10 cellular contexts compared by ENCODE assay signal in the genomic region with DNA sequence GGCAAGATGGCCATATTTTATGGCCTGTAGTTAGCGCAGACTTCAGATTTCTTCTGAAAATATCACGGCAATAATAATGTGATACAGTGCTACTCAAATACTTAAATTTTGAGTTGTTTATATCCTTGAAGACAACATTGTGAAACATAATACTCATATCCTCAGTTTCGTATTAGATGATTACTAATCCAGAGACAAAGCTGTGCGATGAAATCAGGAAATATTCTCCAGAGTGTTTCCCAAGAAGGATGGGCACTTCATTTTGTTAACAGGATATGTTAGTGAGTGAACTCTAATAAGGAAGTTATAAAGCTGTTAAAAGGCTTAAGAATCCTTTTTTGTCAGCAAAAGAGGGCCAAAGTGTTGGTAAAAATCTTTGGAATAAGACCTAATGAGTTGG. TPM values are rescaled to one million over a fixed set of nuclear protein-coding genes. Genes with fewer than 3 reads are reported as not detected.
A peak's percentile ranks its signal among the peaks of the same experiment; 100 is the strongest.
DNase-seq lines count a peak whose midpoint lies in the region; ATAC-seq and TF ChIP-seq lines count a peak whose summit lies in the region.
"Had no signal": no experiment of that assay in that cellular context is flagged by ENCODE, and none has a peak within 500 bp of the region (broad histone marks: within the 10 kb centered on the region; RNA-seq: fewer than 3 reads in every experiment).

No MANE protein-coding gene starts in this region.

- no peak overlapping the region for H3K4me3 Mint-ChIP-seq in mesothelial cell of epicardium
- H3K4me3 Mint-ChIP-seq in type B pancreatic cell = peak overlapping the region; percentile 37
- no peak overlapping the region for H3K4me3 Mint-ChIP-seq in endodermal cell

- TF ChIP-seq CTCF in heart left ventricle (IDR thresholded peaks at IDR 0.05) (no peak), breast epithelium (IDR thresholded peaks at IDR 0.05) (no peak), mesothelial cell of epicardium (IDR thresholded peaks at IDR 0.05; ENCODE audit: unreplicated experiment) (no peak), type B pancreatic cell (conservative IDR thresholded peaks at IDR 0.05) (no peak), endodermal cell (conservative IDR thresholded peaks at IDR 0.05) (no peak)

- H3K27me3 ChIP-seq in heart left ventricle (no peaks in the 10 kb centered on the region), breast epithelium (no peaks in the 10 kb centered on the region), endodermal cell (ENCODE audit: control insufficient read depth, insufficient read depth, low read length, poor library complexity, severe bottlenecking) (peaks cover 7% of the 10 kb centered on the region)

- H3K4me3 ChIP-seq in heart left ventricle (peak overlapping the region in 1 of 12 donors; percentile 15), breast epithelium (no peak overlapping the region), endodermal cell (ENCODE audit: low read length) (no peak overlapping the region)
- H3K4me3 ChIP-seq: BLaER1 had no signal

- H3K36me3 ChIP-seq in heart left ventricle (no peaks in the 10 kb centered on the region), breast epithelium (no peaks in the 10 kb centered on the region), endodermal cell (ENCODE audit: control insufficient read depth, insufficient read depth, low read length) (no peaks in the 10 kb centered on the region)
- H3K36me3 ChIP-seq: BLaER1 had no signal

- no peak for TF ChIP-seq POLR2A in heart left ventricle (IDR thresholded peaks at IDR 0.05)
- no peak for TF ChIP-seq POLR2A in breast epithelium (IDR thresholded peaks at IDR 0.05)

- H3K4me1 ChIP-seq in heart left ventricle (peaks cover 2 to 54% (median 32%) of the 10 kb centered on the region in 12 donors), breast epithelium (no peaks in the 10 kb centered on the region), endodermal cell (ENCODE audit: control insufficient read depth, insufficient read depth, low read length) (no peaks in the 10 kb centered on the region)

- peaks cover 43% of the 10 kb centered on the region for H3K4me1 Mint-ChIP-seq in mesothelial cell of epicardium
- peaks cover 38% of the 10 kb centered on the region for H3K4me1 Mint-ChIP-seq in type B pancreatic cell (ENCODE audit: unreplicated experiment)
- peaks cover 12% of the 10 kb centered on the region for H3K4me1 Mint-ChIP-seq in endodermal cell

- no peak for DNase-seq in heart left ventricle
- no peak for DNase-seq in Right ventricle myocardium superior
- DNase-seq in breast epithelium (ENCODE audit: low spot score in 2 of 2) = no peak
- DNase-seq in mesothelial cell of epicardium (ENCODE audit: low spot score in 2 of 2, unreplicated experiment in 2 of 2) = no peak
- no peak for DNase-seq in type B pancreatic cell (ENCODE audit: extremely low spot score, unreplicated experiment)
- DNase-seq in KG1 (lab: John Stamatoyannopoulos, UW) = no peak
- DNase-seq in NCI-H524 treated with DMSO at 0.1 percent for 48 hours (lab: John Stamatoyannopoulos, UW) = no peak
- no peak for DNase-seq in endodermal cell
- DNase-seq: MM.1S had no signal

- H3K9me3 ChIP-seq in heart left ventricle = no peaks in the 10 kb centered on the region
- no peaks in the 10 kb centered on the region for H3K9me3 ChIP-seq in breast epithelium
- H3K9me3 ChIP-seq in endodermal cell (ENCODE audit: control insufficient read depth, low read length) = no peaks in the 10 kb centered on the region
- H3K9me3 ChIP-seq: BLaER1 had no signal

- peak overlapping the region; percentile 89 for H3K27ac Mint-ChIP-seq in mesothelial cell of epicardium
- peak overlapping the region; percentile 95 for H3K27ac Mint-ChIP-seq in type B pancreatic cell
- no peak overlapping the region for H3K27ac Mint-ChIP-seq in endodermal cell

- ATAC-seq in heart left ventricle (no peak), Right ventricle myocardium superior (ENCODE audit: poor library complexity) (no peak)

- WGBS in heart left ventricle, 4 donors = 47 to 60% (median 53%) methylated on average over 4 of the region's 4 CpGs
- whole genome bisulfite sequencing in endodermal cell (ENCODE audit: insufficient coverage in 1 of 2, insufficient read length in 1 of 2), 2 experiments = 91 to 95% methylated on average over 3 to 4 of the region's 4 CpGs

- intact Hi-C loops in heart left ventricle (cut with DNase I) = loop anchor here in 3 of 10 donors (2.0 to 10.0 kb wide), 3 partner anchors 17 to 691 kb away; partner anchors contain the start of gene TCN2 (in 1 of the 3)
- intact Hi-C loops in Right ventricle myocardium superior (cut with DNase I) = no loop called here
- intact Hi-C loops in breast epithelium (cut with DNase I; ENCODE audit: low total_unique reads) = no loop called here

- H3K9ac ChIP-seq in endodermal cell (ENCODE audit: extremely low read depth, low read length, poor library complexity, severe bottlenecking) = no peak overlapping the region
- H3K9ac ChIP-seq: BLaER1 had no signal

- H3K27ac ChIP-seq in heart left ventricle (peak overlapping the region in 11 of 12 donors; percentile 0 to 80 (median 58)), breast epithelium (peak overlapping the region; percentile 41 to 80), endodermal cell (ENCODE audit: low read depth, low read length) (no peak overlapping the region)
- H3K27ac ChIP-seq: BLaER1 had no signal

- H3K36me3 Mint-ChIP-seq in mesothelial cell of epicardium (no peaks in the 10 kb centered on the region), type B pancreatic cell (no peaks in the 10 kb centered on the region), endodermal cell (ENCODE audit: low read depth) (no peaks in the 10 kb centered on the region)

- H3K9me3 Mint-ChIP-seq in mesothelial cell of epicardium = no peaks in the 10 kb centered on the region
- no peaks in the 10 kb centered on the region for H3K9me3 Mint-ChIP-seq in type B pancreatic cell
- H3K9me3 Mint-ChIP-seq in endodermal cell = no peaks in the 10 kb centered on the region

- H3K27me3 Mint-ChIP-seq in mesothelial cell of epicardium (ENCODE audit: low read depth) (no peaks in the 10 kb centered on the region), type B pancreatic cell (no peaks in the 10 kb centered on the region), endodermal cell (ENCODE audit: insufficient read depth) (peaks cover 5% of the 10 kb centered on the region)

RNA-seq across cellular contexts. Expression of gene PIK3IP1, which starts 4.0 kb away (rescaled TPM):
- total RNA-seq in heart left ventricle = 10 to 100 TPM in 7 of 9 donors, 1 to 10 TPM in 2; 3.8 to 40.7 (median 27.8) TPM
- polyA plus RNA-seq in heart left ventricle = 1 to 10 TPM; 4.0 to 7.8 TPM
- 10.4 TPM for total RNA-seq in Right ventricle myocardium superior
- total RNA-seq in breast epithelium = 100 to 1,000 TPM in 1 of 3 donors, 10 to 100 TPM in 2; 43.3 to 109 (median 72.5) TPM
- total RNA-seq in mesothelial cell of epicardium = 16.9 to 19.1 TPM (median 17.4 TPM) in 3 replicates
- 21.0 and 36.8 TPM in 2 replicates for total RNA-seq in type B pancreatic cell (ENCODE audit: low replicate concordance)
- total RNA-seq in endodermal cell = 1 to 10 TPM; 2.0 to 3.5 TPM
- 5.5 TPM for polyA plus RNA-seq in endodermal cell (2013, experiment 1 of 2)
- polyA plus RNA-seq in endodermal cell (2013, experiment 2 of 2) = 4.4 TPM

RNA-seq across cellular contexts. Expression of gene PATZ1, which starts 49.9 kb away (rescaled TPM):
- 10 to 100 TPM in 7 of 9 donors, 1 to 10 TPM in 2; 8.1 to 20.1 (median 12.9) TPM for total RNA-seq in heart left ventricle
- polyA plus RNA-seq in heart left ventricle = 1 to 10 TPM; 7.7 to 8.4 TPM
- total RNA-seq in Right ventricle myocardium superior = 9.9 TPM
- 10 to 100 TPM; 15.4 to 49.6 (median 40.6) TPM for total RNA-seq in breast epithelium
- 70.9 to 73.6 TPM (median 71.7 TPM) in 3 replicates for total RNA-seq in mesothelial cell of epicardium
- total RNA-seq in type B pancreatic cell (ENCODE audit: low replicate concordance) = 40.9 and 57.8 TPM in 2 replicates
- total RNA-seq in endodermal cell = 10 to 100 TPM; 49.2 to 57.1 TPM
- 65.0 TPM for polyA plus RNA-seq in endodermal cell (2013, experiment 1 of 2)
- polyA plus RNA-seq in endodermal cell (2013, experiment 2 of 2) = 55.9 TPM
